ENCODE assay signal across 11 cellular contexts in the genomic region with DNA sequence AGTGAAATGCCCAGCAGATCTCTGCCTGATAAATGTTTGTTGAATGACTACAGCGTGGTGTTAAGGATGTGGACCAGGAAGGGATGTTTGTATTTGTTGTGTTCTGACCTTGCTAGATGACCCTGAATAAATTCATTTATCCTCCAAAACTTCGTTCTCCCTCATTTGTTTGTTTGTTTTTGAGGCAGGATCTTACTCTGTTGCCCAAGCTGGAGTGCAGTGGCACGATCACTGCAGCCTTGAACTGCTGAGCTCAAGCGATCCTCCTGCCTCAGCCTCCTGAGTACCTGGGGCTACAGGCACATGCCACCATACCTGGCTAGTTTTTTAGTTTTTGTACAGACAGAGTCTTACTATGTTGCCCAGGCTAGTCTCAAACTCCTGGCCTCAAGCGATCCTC.
DNase-seq lines count a peak whose midpoint lies in the region; ATAC-seq and TF ChIP-seq lines count a peak whose summit lies in the region.
"Had no signal": no experiment of that assay in that cellular context is flagged by ENCODE, and none has a peak within 500 bp of the region (broad histone marks: within the 10 kb centered on the region; RNA-seq: fewer than 3 reads in every experiment).

No MANE protein-coding gene starts in this region.

- peak overlapping the region; percentile 32; the same call in 1 of the 2 replicates for H3K27ac Mint-ChIP-seq in WTC11
- H3K27ac Mint-ChIP-seq in endothelial cell (ENCODE audit: unreplicated experiment): no peak overlapping the region
- H3K27ac Mint-ChIP-seq in neural crest cell (ENCODE audit: unreplicated experiment): peak overlapping the region; percentile 46
- H3K27ac Mint-ChIP-seq: CD4-positive, alpha-beta T cell; IgD-negative memory B cell had no signal

- CTCF ChIA-PET in WTC11 (lab: Charles Lee): interaction anchor here (1.4 to 3.4 kb wide), 2 partner anchors 22 to 29 kb away, joined by 3 to 15 read pairs; no protein-coding TSS in a partner anchor

- H3K4me3 Mint-ChIP-seq in WTC11 (no peak overlapping the region), endothelial cell (ENCODE audit: unreplicated experiment) (peak overlapping the region; percentile 27), neural crest cell (no peak overlapping the region)
- H3K4me3 Mint-ChIP-seq: CD4-positive, alpha-beta T cell; IgD-negative memory B cell had no signal

- H3K4me1 Mint-ChIP-seq in WTC11 (peaks cover 63% of the 10 kb centered on the region), endothelial cell (ENCODE audit: unreplicated experiment) (peaks cover 69% of the 10 kb centered on the region), neural crest cell (peaks cover 17% of the 10 kb centered on the region)

- POLR2A ChIA-PET in WTC11 (lab: Charles Lee): no interaction called here

- H3K27me3 Mint-ChIP-seq in WTC11 (ENCODE audit: low read depth) (no peaks in the 10 kb centered on the region), endothelial cell (ENCODE audit: unreplicated experiment) (peaks cover 21% of the 10 kb centered on the region), neural crest cell (ENCODE audit: low read depth) (no peaks in the 10 kb centered on the region)

- ATAC-seq in WTC11 (no peak), GM18909 (IDR thresholded peaks at IDR 0.05; ENCODE audit: poor library complexity, unreplicated experiment) (no peak)

- DNase-seq in WTC11 (ENCODE audit: low spot score): no peak
- no peak for DNase-seq in endothelial cell (ENCODE audit: low spot score)
- DNase-seq in neural crest cell (ENCODE audit: low read depth, low spot score): no peak
- no peak for DNase-seq in NCI-H2029 treated with DMSO at 0.1 percent for 48 hours (lab: John Stamatoyannopoulos, UW)
- DNase-seq in COR-L47 (lab: John Stamatoyannopoulos, UW): no peak
- DNase-seq: ACHN; CD4-positive, alpha-beta T cell; GF-D8; KBM-7 had no signal

- H3K9me3 Mint-ChIP-seq in WTC11 (no peaks in the 10 kb centered on the region), endothelial cell (ENCODE audit: unreplicated experiment) (no peaks in the 10 kb centered on the region), neural crest cell (no peaks in the 10 kb centered on the region)
- H3K9me3 Mint-ChIP-seq: CD4-positive, alpha-beta T cell had no signal

- no peaks in the 10 kb centered on the region for H3K36me3 Mint-ChIP-seq in WTC11
- peaks cover 16% of the 10 kb centered on the region for H3K36me3 Mint-ChIP-seq in endothelial cell (ENCODE audit: low read depth, unreplicated experiment)
- H3K36me3 Mint-ChIP-seq in neural crest cell (ENCODE audit: low read depth): no peaks in the 10 kb centered on the region
- H3K36me3 Mint-ChIP-seq: IgD-negative memory B cell had no signal

- TF ChIP-seq CTCF in WTC11 (IDR thresholded peaks at IDR 0.05) (no peak), endothelial cell (IDR thresholded peaks at IDR 0.05; ENCODE audit: unreplicated experiment) (no peak), neural crest cell (conservative IDR thresholded peaks at IDR 0.05) (no peak)

TF ChIP-seq in WTC11, 78 proteins besides CTCF, POLR2A, EP300 and RAD21:
- TF ChIP-seq OVOL2 (CRISPR knock-in tag; IDR thresholded peaks at IDR 0.05; ENCODE audit: borderline replicate concordance) (no peak), ZNF121 (CRISPR knock-in tag; IDR thresholded peaks at IDR 0.05) (0 out of 2 replicates have a peak, but pooled peaks have one; percentile 24)
